In genomic region chr3:179719048-179719734, GRCh38 we compare ENCODE assay signal across 2 cellular contexts.
TF ChIP-seq lines count a peak whose summit lies in the region.

No MANE protein-coding gene starts in this region.

TF ChIP-seq in GM23338, 12 proteins besides CTCF, POLR2A, EP300 and RAD21 (continued from another document):
- TF ChIP-seq EZH2phosphoT487 (IDR thresholded peaks at IDR 0.05; ENCODE audit: unreplicated experiment): no peak
- TF ChIP-seq, protein P1, sequence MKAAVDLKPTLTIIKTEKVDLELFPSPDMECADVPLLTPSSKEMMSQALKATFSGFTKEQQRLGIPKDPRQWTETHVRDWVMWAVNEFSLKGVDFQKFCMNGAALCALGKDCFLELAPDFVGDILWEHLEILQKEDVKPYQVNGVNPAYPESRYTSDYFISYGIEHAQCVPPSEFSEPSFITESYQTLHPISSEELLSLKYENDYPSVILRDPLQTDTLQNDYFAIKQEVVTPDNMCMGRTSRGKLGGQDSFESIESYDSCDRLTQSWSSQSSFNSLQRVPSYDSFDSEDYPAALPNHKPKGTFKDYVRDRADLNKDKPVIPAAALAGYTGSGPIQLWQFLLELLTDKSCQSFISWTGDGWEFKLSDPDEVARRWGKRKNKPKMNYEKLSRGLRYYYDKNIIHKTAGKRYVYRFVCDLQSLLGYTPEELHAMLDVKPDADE (IDR thresholded peaks at IDR 0.05): no peak
TF ChIP-seq in GM23338: peak in this region for 0.

TF ChIP-seq in H1, 55 proteins besides CTCF, POLR2A, EP300 and RAD21 (continued from another document):
- TF ChIP-seq MAX (IDR thresholded peaks at IDR 0.05): no peak
- no peak for TF ChIP-seq RFX5 (IDR thresholded peaks at IDR 0.05; ENCODE audit: borderline replicate concordance, low read depth, low read length)
- TF ChIP-seq SP1 (IDR thresholded peaks at IDR 0.05; ENCODE audit: low read depth, low read length): no peak
- no peak for TF ChIP-seq CBX8 (IDR thresholded peaks at IDR 0.05; ENCODE audit: borderline replicate concordance, low read depth, low read length)
- TF ChIP-seq SIN3A (conservative IDR thresholded peaks at IDR 0.05 in 1 of 2, IDR thresholded peaks at IDR 0.05 in 1 of 2; ENCODE audit: low read depth in 1 of 2, low read length in 2 of 2): no peak
- no peak for TF ChIP-seq JUN (IDR thresholded peaks at IDR 0.05; ENCODE audit: low read depth, low read length)
- TF ChIP-seq CREB1 (IDR thresholded peaks at IDR 0.05): no peak
- no peak for TF ChIP-seq RNF2 (IDR thresholded peaks at IDR 0.05; ENCODE audit: borderline replicate concordance, low read depth, low read length, missing control alignments, poor library complexity, severe bottlenecking)
